1 cellular context compared by ENCODE assay signal in genomic region chr10:57222129-57222528, GRCh38.
TF ChIP-seq lines count a peak whose summit lies in the region.

No MANE protein-coding gene starts in this region.

TF ChIP-seq in WTC11, 78 proteins besides CTCF, POLR2A, EP300 and RAD21 (continued from another document):
- TF ChIP-seq RELA (CRISPR knock-in tag; IDR thresholded peaks at IDR 0.05; ENCODE audit: borderline replicate concordance) (no peak), ZBTB43 (CRISPR knock-in tag; IDR thresholded peaks at IDR 0.05) (no peak), MYBL2 (CRISPR knock-in tag; IDR thresholded peaks at IDR 0.05) (no peak), TCF7 (CRISPR knock-in tag; IDR thresholded peaks at IDR 0.05; ENCODE audit: low read depth) (no peak)
